16 cellular contexts compared by ENCODE assay signal in genomic region chr2:143254108-143254507, GRCh38.
DNase-seq lines count a peak whose midpoint lies in the region; ATAC-seq and TF ChIP-seq lines count a peak whose summit lies in the region.
"Had no signal": no experiment of that assay in that cellular context is flagged by ENCODE, and none has a peak within 500 bp of the region (broad histone marks: within the 10 kb centered on the region; RNA-seq: fewer than 3 reads in every experiment).

No MANE protein-coding gene starts in this region.

- intact Hi-C loops in activated T-helper 2 cell treated with anti-CD3 and anti-CD28 coated beads, Interferon-gamma antibody, Interleukin-2, Interleukin-4, amounts not matched to agents 10 μg/mL and 5 μg/mL and 100 μg/mL, durations not matched to agents 14 hours and 24 hours and 36 hours (cut with micrococcal nuclease), result loop anchor here (10.0 kb wide), 1 partner anchor 1071 kb away; no protein-coding TSS in a partner anchor
- intact Hi-C loops in spleen (cut with DNase I; ENCODE audit: low total_unique reads), result no loop called here

- DNase-seq in activated gamma-delta T cell treated with Interleukin-2 at 50 U/mL for 16 hours, result peak; percentile 39
- DNase-seq in activated gamma-delta T cell (lab: John Stamatoyannopoulos, UW), result no peak
- no peak for DNase-seq in activated T-helper 2 cell treated with anti-CD3 and anti-CD28 coated beads, Interferon-gamma antibody, Interleukin-2, Interleukin-4, amounts not matched to agents 10 μg/mL and 5 μg/mL and 100 μg/mL, durations not matched to agents 14 hours and 24 hours and 36 hours (ENCODE audit: low spot score)
- no peak for DNase-seq in spleen
- no peak for DNase-seq in NCI-H345 (lab: John Stamatoyannopoulos, UW)
- no peak for DNase-seq in SIG-M5 (lab: John Stamatoyannopoulos, UW)
- DNase-seq: amniotic stem cell, DMS153, glutamatergic neuron, HCEC 1CT, KG1, NCI-H1417 treated with DMSO at 0.1 percent for 48 hours, NCI-H2227 treated with DMSO at 0.1 percent for 48 hours had no signal

- WGBS in spleen, 5 donors, result 39 to 51% (median 40%) methylated on average over 1 of the region's 1 CpG

- TF ChIP-seq POLR2A in spleen (IDR thresholded peaks at IDR 0.05), result no peak

- H3K9me3 ChIP-seq in Loucy (ENCODE audit: insufficient read depth, low read depth, low read length) (no peaks in the 10 kb centered on the region), spleen (no peaks in the 10 kb centered on the region)
- H3K9me3 ChIP-seq: SJCRH30 had no signal

- H2AFZ ChIP-seq in Loucy (ENCODE audit: low read length), result no peak overlapping the region

- H3K4me1 ChIP-seq in Loucy (ENCODE audit: insufficient read depth, low read length, poor library complexity, severe bottlenecking) (peaks cover 74% of the 10 kb centered on the region), spleen (peaks cover 14 to 84% (median 66%) of the 10 kb centered on the region in 6 donors)
- H3K4me1 ChIP-seq: SJCRH30 had no signal

- peaks cover 68% of the 10 kb centered on the region for H3K4me1 Mint-ChIP-seq in activated T-helper 2 cell treated with anti-CD3 and anti-CD28 coated beads, Interferon-gamma antibody, Interleukin-2, Interleukin-4, amounts not matched to agents 10 μg/mL and 5 μg/mL and 100 μg/mL, durations not matched to agents 14 hours and 24 hours and 36 hours (ENCODE audit: low read depth)

- H3K79me2 ChIP-seq in Loucy (ENCODE audit: insufficient read depth, low read length), result peaks cover 65% of the 10 kb centered on the region

- peak overlapping the region; percentile 49 for H3K4me2 ChIP-seq in Loucy (ENCODE audit: low read depth, low read length, poor library complexity, severe bottlenecking)

- peak overlapping the region in 7 of 8 donors; percentile 8 to 84 (median 69) for H3K27ac ChIP-seq in spleen
- H3K27ac ChIP-seq: SJCRH30 had no signal

- H3K4me3 ChIP-seq in Loucy (ENCODE audit: low read length, poor library complexity, severe bottlenecking), result peak overlapping the region; percentile 12
- H3K4me3 ChIP-seq in spleen, result no peak overlapping the region
- H3K4me3 ChIP-seq: SJCRH30 had no signal

- H3K36me3 Mint-ChIP-seq in activated T-helper 2 cell treated with anti-CD3 and anti-CD28 coated beads, Interferon-gamma antibody, Interleukin-2, Interleukin-4, amounts not matched to agents 10 μg/mL and 5 μg/mL and 100 μg/mL, durations not matched to agents 14 hours and 24 hours and 36 hours (ENCODE audit: low read depth), result peaks cover 23% of the 10 kb centered on the region

- no peaks in the 10 kb centered on the region for H3K9me2 ChIP-seq in Loucy (replicated peaks; ENCODE audit: low read depth, low read length)

- TF ChIP-seq CTCF in Loucy (conservative IDR thresholded peaks at IDR 0.05; ENCODE audit: low read length) (no peak; the same call in 1 of the 2 replicates), spleen (IDR thresholded peaks at IDR 0.05 in 8 of 11, conservative IDR thresholded peaks at IDR 0.05 in 3 of 11) (no peak)

- no peak for ATAC-seq in GM21367 (IDR thresholded peaks at IDR 0.05; ENCODE audit: unreplicated experiment)

- peak overlapping the region; percentile 22 for H3K27ac Mint-ChIP-seq in activated T-helper 2 cell treated with anti-CD3 and anti-CD28 coated beads, Interferon-gamma antibody, Interleukin-2, Interleukin-4, amounts not matched to agents 10 μg/mL and 5 μg/mL and 100 μg/mL, durations not matched to agents 14 hours and 24 hours and 36 hours

- H3K9ac ChIP-seq in Loucy (ENCODE audit: low read depth, low read length, poor library complexity, severe bottlenecking), result peak overlapping the region; percentile 51

- peaks cover 13% of the 10 kb centered on the region for H4K20me1 ChIP-seq in Loucy (ENCODE audit: insufficient read depth, low read length, poor library complexity, severe bottlenecking)

- peaks cover 18% of the 10 kb centered on the region for H3K36me3 ChIP-seq in Loucy (ENCODE audit: insufficient read depth, low read length)
- peaks cover 0 to 15% (median 0%) of the 10 kb centered on the region in 6 donors for H3K36me3 ChIP-seq in spleen
- H3K36me3 ChIP-seq: SJCRH30 had no signal

- no peaks in the 10 kb centered on the region for H3K9me3 Mint-ChIP-seq in activated T-helper 2 cell treated with anti-CD3 and anti-CD28 coated beads, Interferon-gamma antibody, Interleukin-2, Interleukin-4, amounts not matched to agents 10 μg/mL and 5 μg/mL and 100 μg/mL, durations not matched to agents 14 hours and 24 hours and 36 hours

- no peaks in the 10 kb centered on the region for H3K27me3 ChIP-seq in Loucy (ENCODE audit: insufficient read depth, low read length, poor library complexity, severe bottlenecking)
- no peaks in the 10 kb centered on the region for H3K27me3 ChIP-seq in spleen (replicated peaks in 1 of 7)
- H3K27me3 ChIP-seq: SJCRH30 had no signal

- peaks cover 20% of the 10 kb centered on the region for H3F3A ChIP-seq in Loucy (ENCODE audit: low read depth)

- H3K4me3 Mint-ChIP-seq in activated T-helper 2 cell treated with anti-CD3 and anti-CD28 coated beads, Interferon-gamma antibody, Interleukin-2, Interleukin-4, amounts not matched to agents 10 μg/mL and 5 μg/mL and 100 μg/mL, durations not matched to agents 14 hours and 24 hours and 36 hours (ENCODE audit: low read depth), result peak overlapping the region; percentile 13

- no peaks in the 10 kb centered on the region for H3K27me3 Mint-ChIP-seq in activated T-helper 2 cell treated with anti-CD3 and anti-CD28 coated beads, Interferon-gamma antibody, Interleukin-2, Interleukin-4, amounts not matched to agents 10 μg/mL and 5 μg/mL and 100 μg/mL, durations not matched to agents 14 hours and 24 hours and 36 hours (ENCODE audit: low read depth)
